Comparison of ENCODE assay signal across 1 cellular context in genomic region chr9:129316281-129317030, GRCh38.
TF ChIP-seq lines count a peak whose summit lies in the region.

No MANE protein-coding gene starts in this region.

TF ChIP-seq in H1, 55 proteins besides CTCF, POLR2A, EP300 and RAD21 (continued from another document):
- TF ChIP-seq CHD7 (IDR thresholded peaks at IDR 0.05; ENCODE audit: insufficient replicate concordance, low read length) (no peak), JUND (IDR thresholded peaks at IDR 0.05; ENCODE audit: low read length) (no peak), EGR1 (IDR thresholded peaks at IDR 0.05; ENCODE audit: borderline replicate concordance, low read depth, low read length) (no peak), NANOG (IDR thresholded peaks at IDR 0.05; ENCODE audit: insufficient read depth, low read depth, low read length, poor library complexity, severe bottlenecking) (no peak)
